Comparison of ENCODE assay signal across 24 cellular contexts in genomic region chr11:125358254-125358840, GRCh38.
DNase-seq lines count a peak whose midpoint lies in the region; ATAC-seq and TF ChIP-seq lines count a peak whose summit lies in the region.
"Had no signal": no experiment of that assay in that cellular context is flagged by ENCODE, and none has a peak within 500 bp of the region (broad histone marks: within the 10 kb centered on the region; RNA-seq: fewer than 3 reads in every experiment).

No MANE protein-coding gene starts in this region.

- H2AFZ ChIP-seq in fibroblast of lung (ENCODE audit: low read length) = no peak overlapping the region

- no peaks in the 10 kb centered on the region for H4K20me1 ChIP-seq in fibroblast of lung (ENCODE audit: control insufficient read depth, extremely low read depth, insufficient read depth, low read length)

- H3K27ac Mint-ChIP-seq in neural crest cell (ENCODE audit: unreplicated experiment) = peak overlapping the region; percentile 79
- H3K27ac Mint-ChIP-seq: activated T-cell treated with anti-CD3 and anti-CD28 coated beads, Interleukin-2, amount 50 U/mL, for 72 hours; CD4-positive, alpha-beta T cell; T-cell had no signal

- H3K4me1 Mint-ChIP-seq in neural crest cell = peaks cover 48% of the 10 kb centered on the region

- ATAC-seq in sciatic nerve (no peak), left lobe of liver (no peak), HG03354 (IDR thresholded peaks at IDR 0.05; ENCODE audit: poor library complexity, severe bottlenecking, unreplicated experiment) (no peak)
- ATAC-seq: activated T-cell treated with anti-CD3 and anti-CD28 coated beads, Interleukin-2, amount 50 U/mL, for 72 hours; heart right ventricle; left ventricle myocardium superior; stimulated activated naive CD8-positive, alpha-beta T cell treated with anti-CD3 and anti-CD28 coated beads, Interleukin-15, Interleukin-2, amounts not matched to agents 100 U/mL and 50 U/mL, for 24 hours; T-cell had no signal

- H3K36me3 ChIP-seq in fibroblast of lung (ENCODE audit: control insufficient read depth, insufficient read depth, low read length) = no peaks in the 10 kb centered on the region
- H3K36me3 ChIP-seq: heart right ventricle, neutrophil, thyroid gland had no signal

- no peak overlapping the region for H3K9ac ChIP-seq in fibroblast of lung (ENCODE audit: insufficient read depth, low read length)

- H3K36me3 Mint-ChIP-seq in neural crest cell (ENCODE audit: low read depth) = peaks cover 3% of the 10 kb centered on the region
- H3K36me3 Mint-ChIP-seq: T-cell had no signal

- no peaks in the 10 kb centered on the region for H3K27me3 Mint-ChIP-seq in neural crest cell (ENCODE audit: low read depth)
- H3K27me3 Mint-ChIP-seq: CD4-positive, alpha-beta T cell had no signal

- H3K4me1 ChIP-seq in fibroblast of lung (ENCODE audit: control insufficient read depth, extremely low read depth, insufficient read depth, low read length) = peaks cover 3% of the 10 kb centered on the region
- H3K4me1 ChIP-seq: heart right ventricle, thyroid gland had no signal

- intact Hi-C loops in sciatic nerve (cut with DNase I) = no loop called here

- no peaks in the 10 kb centered on the region for H3K79me2 ChIP-seq in fibroblast of lung (ENCODE audit: control insufficient read depth, insufficient read depth, low read length)

- H3K4me3 ChIP-seq in fibroblast of lung (replicated peaks in 1 of 4; ENCODE audit: control extremely low read depth in 1 of 4, insufficient read depth in 1 of 4, low read depth in 3 of 4, low read length in 4 of 4) = no peak overlapping the region
- H3K4me3 ChIP-seq: heart right ventricle, thyroid gland had no signal

- H3K9me3 ChIP-seq in fibroblast of lung (ENCODE audit: control insufficient read depth, insufficient read depth, low read depth, low read length) = no peaks in the 10 kb centered on the region
- H3K9me3 ChIP-seq: heart right ventricle, neutrophil, thyroid gland had no signal

- no peak for TF ChIP-seq CTCF in fibroblast of lung (conservative IDR thresholded peaks at IDR 0.05 in 1 of 2, IDR thresholded peaks at IDR 0.05 in 1 of 2; ENCODE audit: low read depth in 1 of 2, low read length in 2 of 2)
- no peak for TF ChIP-seq CTCF in neural crest cell (conservative IDR thresholded peaks at IDR 0.05)

- H3K27me3 ChIP-seq in fibroblast of lung (ENCODE audit: control insufficient read depth, insufficient read depth, low read length) = no peaks in the 10 kb centered on the region
- H3K27me3 ChIP-seq: heart right ventricle, neutrophil, thyroid gland had no signal

- DNase-seq in ELR (ENCODE audit: low read depth) (peak; percentile 48), fibroblast of lung (ENCODE audit: low read depth in 2 of 2) (peak; percentile 57 to 70), neural crest cell (ENCODE audit: low read depth, low spot score) (no peak), sciatic nerve (ENCODE audit: low spot score) (no peak), left lobe of liver (ENCODE audit: low spot score) (no peak), NCI-H187 (lab: John Stamatoyannopoulos, UW) (no peak)
- DNase-seq: activated naive CD4-positive, alpha-beta T cell treated with anti-CD3 and anti-CD28 coated beads, Interleukin-2, amount 50 U/mL, for 16 hours; activated T-cell treated with anti-CD3 and anti-CD28 coated beads, Interleukin-2, amount 50 U/mL, for 72 hours; CD4-positive, alpha-beta T cell; heart right ventricle; Kasumi-1; left ventricle myocardium superior; NCI-H1105; NCI-H2081 treated with DMSO at 0.1 percent for 48 hours; NCI-H446; OCI-M1; SIG-M5; stimulated activated CD4-positive, alpha-beta T cell treated with anti-CD3 and anti-CD28 coated beads, Interleukin-4, amount 100 ng/mL, for 24 hours; stimulated activated naive CD8-positive, alpha-beta T cell treated with anti-CD3 and anti-CD28 coated beads, Interleukin-15, Interleukin-2, amounts not matched to agents 100 U/mL and 50 U/mL, for 24 hours; T-cell; thyroid gland had no signal

- H3K4me2 ChIP-seq in fibroblast of lung (ENCODE audit: extremely low read depth, insufficient read depth, low read length) = no peak overlapping the region

- H3K27ac ChIP-seq in fibroblast of lung (ENCODE audit: insufficient read depth, low read length) = no peak overlapping the region
- H3K27ac ChIP-seq: heart right ventricle, neutrophil, thyroid gland had no signal

- H3K4me3 Mint-ChIP-seq in neural crest cell = no peak overlapping the region
- H3K4me3 Mint-ChIP-seq: activated T-cell treated with anti-CD3 and anti-CD28 coated beads, Interleukin-2, amount 50 U/mL, for 72 hours; CD4-positive, alpha-beta T cell; T-cell had no signal

- H3K9me3 Mint-ChIP-seq in neural crest cell = no peaks in the 10 kb centered on the region
- H3K9me3 Mint-ChIP-seq: activated T-cell treated with anti-CD3 and anti-CD28 coated beads, Interleukin-2, amount 50 U/mL, for 72 hours; CD4-positive, alpha-beta T cell; T-cell had no signal

TF ChIP-seq in PFSK-1, 5 proteins besides CTCF, POLR2A, EP300 and RAD21:
- TF ChIP-seq FOXP2 (optimal IDR thresholded peaks at IDR 0.05; ENCODE audit: borderline replicate concordance, extremely low read depth, extremely low read length, insufficient read depth) (peak; percentile 14), SIN3A (IDR thresholded peaks at IDR 0.05; ENCODE audit: borderline replicate concordance, insufficient read depth, low read length) (no peak)
TF ChIP-seq in PFSK-1: peak in this region for 1.

Comparison
In these comparisons a context has a peak if more than half of its experiments do, and no peak if none do; other contexts are left out.
1. DNase-seq: peak in ELR (single experiment) and fibroblast of lung (2 of 2); none in neural crest cell (single experiment), sciatic nerve (single experiment), left lobe of liver (single experiment) and NCI-H187 (0 of 2).